Comparison of ENCODE assay signal across 8 cellular contexts in the genomic region with DNA sequence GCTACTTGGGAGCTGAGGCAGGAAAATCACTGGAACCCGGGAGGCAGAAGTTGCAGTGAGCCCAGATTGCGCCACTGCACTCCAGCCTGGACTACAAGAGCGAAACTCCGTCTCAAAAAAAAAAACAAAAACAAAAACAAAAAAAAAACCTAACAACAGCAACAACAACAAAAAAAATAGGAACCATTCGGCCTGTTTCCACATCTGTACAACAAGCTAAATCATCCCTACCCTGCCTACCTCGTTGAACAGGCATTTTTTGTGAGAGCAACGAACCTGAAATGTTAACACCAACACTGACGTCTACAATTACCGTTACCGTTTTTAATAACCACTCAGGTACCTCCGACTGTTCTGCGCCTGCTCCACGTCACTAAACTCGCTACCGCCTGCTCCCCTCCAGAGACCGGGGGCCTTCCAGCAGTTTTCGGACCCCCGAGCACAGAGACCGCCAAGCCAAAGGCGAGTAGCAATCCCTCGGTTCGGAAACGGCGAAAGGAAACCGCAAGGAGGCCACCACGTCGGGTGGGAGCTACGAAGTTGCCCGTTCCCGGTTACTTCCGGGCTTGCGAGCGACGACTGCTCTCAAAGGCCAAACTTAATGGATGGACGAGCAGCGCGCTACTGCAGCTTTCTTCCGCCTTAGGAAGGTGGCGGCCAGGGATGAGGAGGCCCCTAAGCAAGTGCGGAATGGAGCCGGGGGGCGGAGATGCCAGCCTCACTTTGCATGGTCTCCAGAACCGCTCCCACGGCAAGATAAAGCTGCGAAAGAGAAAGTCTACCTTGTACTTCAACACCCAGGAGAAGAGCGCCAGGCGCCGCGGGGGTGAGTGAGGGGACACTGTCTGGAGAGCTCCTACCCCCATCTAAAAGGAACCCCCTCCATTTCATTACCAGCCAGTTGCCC. TPM values are rescaled to one million over a fixed set of nuclear protein-coding genes. Genes with fewer than 3 reads are reported as not detected.
A peak's percentile ranks its signal among the peaks of the same experiment; 100 is the strongest.
DNase-seq lines count a peak whose midpoint lies in the region; TF ChIP-seq lines count a peak whose summit lies in the region.

A gene (plus strand): TSS at position 635 of the 907 bp plus-strand sequence. CDS start 29 bp downstream, at position 664.
A gene with protein sequence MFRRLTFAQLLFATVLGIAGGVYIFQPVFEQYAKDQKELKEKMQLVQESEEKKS (minus strand): TSS at position 536 of the 907 bp plus-strand sequence. CDS start 1,331 bp downstream, outside the sequence.

- H3K27ac Mint-ChIP-seq in HFFc6, result peak within 1 kb of the TSS; percentile 100

- peaks cover 33% of the 10 kb centered on the region for H3K4me1 Mint-ChIP-seq in HFFc6 (ENCODE audit: low read depth)

- H3K9me3 Mint-ChIP-seq in HFFc6, result no peaks in the 10 kb centered on the region

- TF ChIP-seq POLR2A in testis (IDR thresholded peaks at IDR 0.05), result peak; percentile 5

- peaks cover 46% of the 10 kb centered on the region for H3K79me2 ChIP-seq in osteoblast (ENCODE audit: insufficient read depth, low read length)

- peaks cover 21% of the 10 kb centered on the region for H3K36me3 Mint-ChIP-seq in HFFc6 (ENCODE audit: low read depth)

- intact Hi-C loops in testis (cut with DNase I; ENCODE audit: low total_unique reads), result no loop called here

- TF ChIP-seq CTCF in GM06990 (IDR thresholded peaks at IDR 0.05; ENCODE audit: insufficient read depth, low read length, poor library complexity, severe bottlenecking) (no peak), HFFc6 (IDR thresholded peaks at IDR 0.05) (no peak), osteoblast (IDR thresholded peaks at IDR 0.05; ENCODE audit: extremely low read depth, low read depth, low read length) (no peak), testis (IDR thresholded peaks at IDR 0.05) (peak in 1 of 3 experiments; percentile 16)

- H3K4me3 ChIP-seq in GM06990 (replicated peaks; ENCODE audit: low read depth, low read length) (peak within 1 kb of the TSS; percentile 89), SK-N-MC (peak within 1 kb of the TSS; percentile 98), osteoblast (ENCODE audit: insufficient read depth, low read length) (peak within 1 kb of the TSS; percentile 96), testis (peak within 1 kb of the TSS; percentile 70 to 87)

- H3K27me3 Mint-ChIP-seq in HFFc6 (ENCODE audit: insufficient read depth), result peaks cover 2% of the 10 kb centered on the region; the same call in 1 of the 2 replicates

- 1% methylated on average over 37 to 49 of the region's 49 CpGs for WGBS in testis, 2 donors

- H3K27me3 ChIP-seq in GM06990 (replicated peaks; ENCODE audit: control insufficient read depth, insufficient read depth, low read length) (no peaks in the 10 kb centered on the region), osteoblast (ENCODE audit: insufficient read depth, low read length) (no peaks in the 10 kb centered on the region), testis (no peaks in the 10 kb centered on the region)

- H3K4me3 Mint-ChIP-seq in HFFc6, result peak within 1 kb of the TSS; percentile 99

- H3K9ac ChIP-seq in SK-N-MC (ENCODE audit: insufficient read length), result peak within 1 kb of the TSS; percentile 97

- no peaks in the 10 kb centered on the region for H3K9me3 ChIP-seq in SK-N-MC (ENCODE audit: low read depth, low read length)
- no peaks in the 10 kb centered on the region for H3K9me3 ChIP-seq in osteoblast (ENCODE audit: low read depth, low read length)
- H3K9me3 ChIP-seq in testis, result no peaks in the 10 kb centered on the region

- H3K36me3 ChIP-seq in GM06990 (ENCODE audit: control insufficient read depth, insufficient read depth, low read length) (no peaks in the 10 kb centered on the region), SK-N-MC (ENCODE audit: insufficient read depth, low read length) (no peaks in the 10 kb centered on the region), osteoblast (ENCODE audit: insufficient read depth, low read length) (no peaks in the 10 kb centered on the region), testis (ENCODE audit: low read depth, missing control alignments) (no peaks in the 10 kb centered on the region)

- peak within 1 kb of the TSS; percentile 85 for H3K4me2 ChIP-seq in osteoblast (ENCODE audit: insufficient read depth, low read length)

- H2AFZ ChIP-seq in osteoblast (ENCODE audit: low read length), result peak within 1 kb of the TSS; percentile 96

- H3K27ac ChIP-seq in SK-N-MC (peak within 1 kb of the TSS; percentile 86), osteoblast (ENCODE audit: low read depth, low read length) (peak within 1 kb of the TSS; percentile 97), testis (peak within 1 kb of the TSS; percentile 92 to 93)

- H4K20me1 ChIP-seq in osteoblast (ENCODE audit: insufficient read depth, low read length), result no peaks in the 10 kb centered on the region

- DNase-seq in GM06990 (ENCODE audit: extremely low read depth, insufficient read length) (peak; percentile 89), HFFc6 (peak; percentile 79), NAMALWA (ENCODE audit: low spot score) (peak; percentile 93), SK-N-MC (ENCODE audit: low read depth, low spot score) (peak; percentile 30), glomerular visceral epithelial cell (ENCODE audit: extremely low spot score) (peak; percentile 89), osteoblast (ENCODE audit: insufficient read length, low spot score, missing footprints) (peak; percentile 91), testis (peak; percentile 92)
- DNase-seq in activated naive CD4-positive, alpha-beta T cell treated with anti-CD3 and anti-CD28 coated beads, Interleukin-2, amount 50 U/mL, for 16 hours, result peak; percentile 74

- H3K4me1 ChIP-seq in osteoblast (ENCODE audit: insufficient read depth, low read length), result peaks cover 9% of the 10 kb centered on the region
- H3K4me1 ChIP-seq in testis, result peaks cover 28% of the 10 kb centered on the region

RNA-seq across cellular contexts. Expression of the first gene that starts in this region (rescaled TPM):
- 10 to 100 TPM; 13.2 to 21.0 (median 17.4) TPM for total RNA-seq in HFFc6 (2021; fragmentation: NEBNext Ultra II Directional; extraction: Animal tissue kit (Norgen Biotek cat#: 25700))
- 17.0 and 27.1 TPM in 2 replicates for total RNA-seq in osteoblast
- 10 to 100 TPM; 13.7 to 14.3 TPM for total RNA-seq in testis
- 12.8 TPM for polyA plus RNA-seq in testis (ENCODE audit: insufficient read depth, low read depth, low replicate concordance)

RNA-seq across cellular contexts. Expression of the second gene that starts in this region (rescaled TPM):
- total RNA-seq in HFFc6 (2021; fragmentation: NEBNext Ultra II Directional; extraction: Animal tissue kit (Norgen Biotek cat#: 25700)), result 10 to 100 TPM in 1 of 6 experiments, 1 to 10 TPM in 5; 7.8 to 11.0 (median 8.4) TPM
- total RNA-seq in osteoblast, result 10.0 and 10.5 TPM in 2 replicates
- total RNA-seq in testis, result 10 to 100 TPM; 10.3 to 12.9 TPM
- polyA plus RNA-seq in testis (ENCODE audit: insufficient read depth, low read depth, low replicate concordance), result 11.9 TPM

Comparison
In these comparisons a context has a peak if more than half of its experiments do, and no peak if none do; other contexts are left out.
1. Peak in every context shown above with its lines: DNase-seq, H3K4me3 ChIP-seq and H3K27ac ChIP-seq.
2. DNase-seq: peak in every context shown above with its lines; median percentile 93 in NAMALWA; 92 in testis; 91 in osteoblast; 89 in GM06990; 89 in glomerular visceral epithelial cell; 79 in HFFc6; 74 in activated naive CD4-positive, alpha-beta T cell treated with anti-CD3 and anti-CD28 coated beads, Interleukin-2, amount 50 U/mL, for 16 hours; 30 in SK-N-MC.